In genomic region chr6:82247634-82248232, GRCh38 we compare ENCODE assay signal across 8 cellular contexts. TPM values are rescaled to one million over a fixed set of nuclear protein-coding genes. Genes with fewer than 3 reads are reported as not detected.
A peak's percentile ranks its signal among the peaks of the same experiment; 100 is the strongest.
DNase-seq lines count a peak whose midpoint lies in the region; ATAC-seq and TF ChIP-seq lines count a peak whose summit lies in the region.

A gene with protein sequence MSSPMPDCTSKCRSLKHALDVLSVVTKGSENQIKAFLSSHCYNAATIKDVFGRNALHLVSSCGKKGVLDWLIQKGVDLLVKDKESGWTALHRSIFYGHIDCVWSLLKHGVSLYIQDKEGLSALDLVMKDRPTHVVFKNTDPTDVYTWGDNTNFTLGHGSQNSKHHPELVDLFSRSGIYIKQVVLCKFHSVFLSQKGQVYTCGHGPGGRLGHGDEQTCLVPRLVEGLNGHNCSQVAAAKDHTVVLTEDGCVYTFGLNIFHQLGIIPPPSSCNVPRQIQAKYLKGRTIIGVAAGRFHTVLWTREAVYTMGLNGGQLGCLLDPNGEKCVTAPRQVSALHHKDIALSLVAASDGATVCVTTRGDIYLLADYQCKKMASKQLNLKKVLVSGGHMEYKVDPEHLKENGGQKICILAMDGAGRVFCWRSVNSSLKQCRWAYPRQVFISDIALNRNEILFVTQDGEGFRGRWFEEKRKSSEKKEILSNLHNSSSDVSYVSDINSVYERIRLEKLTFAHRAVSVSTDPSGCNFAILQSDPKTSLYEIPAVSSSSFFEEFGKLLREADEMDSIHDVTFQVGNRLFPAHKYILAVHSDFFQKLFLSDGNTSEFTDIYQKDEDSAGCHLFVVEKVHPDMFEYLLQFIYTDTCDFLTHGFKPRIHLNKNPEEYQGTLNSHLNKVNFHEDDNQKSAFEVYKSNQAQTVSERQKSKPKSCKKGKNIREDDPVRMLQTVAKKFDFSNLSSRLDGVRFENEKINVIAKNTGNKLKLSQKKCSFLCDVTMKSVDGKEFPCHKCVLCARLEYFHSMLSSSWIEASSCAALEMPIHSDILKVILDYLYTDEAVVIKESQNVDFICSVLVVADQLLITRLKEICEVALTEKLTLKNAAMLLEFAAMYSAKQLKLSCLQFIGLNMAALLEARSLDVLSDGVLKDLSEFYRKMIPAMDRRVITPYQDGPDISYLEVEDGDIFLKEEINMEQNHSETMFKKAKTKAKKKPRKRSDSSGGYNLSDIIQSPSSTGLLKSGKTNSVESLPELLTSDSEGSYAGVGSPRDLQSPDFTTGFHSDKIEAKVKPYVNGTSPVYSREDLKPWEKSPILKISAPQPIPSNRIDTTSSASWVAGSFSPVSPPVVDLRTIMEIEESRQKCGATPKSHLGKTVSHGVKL (N-terminal part only) (minus strand): TSS chr6:82247744. CDS start chr6:82240486, 7,258 bp downstream.

- H3K4me3 Mint-ChIP-seq in glutamatergic neuron (ENCODE audit: unreplicated experiment) = peak within 1 kb of the TSS; percentile 96

- no peaks in the 10 kb centered on the region for H3K9me3 ChIP-seq in ovary
- H3K9me3 ChIP-seq in thyroid gland = no peaks in the 10 kb centered on the region

- peak within 1 kb of the TSS; percentile 92 for H3K4me3 ChIP-seq in GM08714 (ENCODE audit: low read length)
- peak within 1 kb of the TSS; percentile 91 for H3K4me3 ChIP-seq in ovary
- peak within 1 kb of the TSS; percentile 68 to 78 (median 75) for H3K4me3 ChIP-seq in thyroid gland (replicated peaks in 1 of 3)

- no peaks in the 10 kb centered on the region for H3K9me3 Mint-ChIP-seq in activated naive CD4-positive, alpha-beta T cell treated with anti-CD3 and anti-CD28 coated beads, Interleukin-2, amount 50 U/mL, for 72 hours
- peaks cover 2% of the 10 kb centered on the region for H3K9me3 Mint-ChIP-seq in glutamatergic neuron (ENCODE audit: unreplicated experiment)

- H3K27me3 ChIP-seq in ovary (no peaks in the 10 kb centered on the region), thyroid gland (no peaks in the 10 kb centered on the region)

- H3K36me3 ChIP-seq in ovary (no peaks in the 10 kb centered on the region), thyroid gland (no peaks in the 10 kb centered on the region)

- TF ChIP-seq EP300 in ovary (IDR thresholded peaks at IDR 0.05) = no peak

- peaks cover 16% of the 10 kb centered on the region for H3K4me1 Mint-ChIP-seq in glutamatergic neuron (ENCODE audit: low read depth, unreplicated experiment)

- peak within 1 kb of the TSS; percentile 95 to 97 for H3K27ac Mint-ChIP-seq in activated naive CD4-positive, alpha-beta T cell treated with anti-CD3 and anti-CD28 coated beads, Interleukin-2, amount 50 U/mL, for 72 hours
- peak within 1 kb of the TSS; percentile 93 for H3K27ac Mint-ChIP-seq in glutamatergic neuron (ENCODE audit: unreplicated experiment)

- H3K27me3 Mint-ChIP-seq in glutamatergic neuron (ENCODE audit: unreplicated experiment) = peaks cover 4% of the 10 kb centered on the region

- DNase-seq in NCI-H1092 treated with DMSO at 0.1 percent for 48 hours (lab: John Stamatoyannopoulos, UW) = peak; percentile 89
- peak; percentile 59 for DNase-seq in SKM-1 (lab: John Stamatoyannopoulos, UW; ENCODE audit: unreplicated experiment)
- DNase-seq in activated naive CD4-positive, alpha-beta T cell treated with anti-CD3 and anti-CD28 coated beads, Interleukin-2, amount 50 U/mL, for 72 hours (ENCODE audit: low spot score in 2 of 2) = peak; percentile 87 to 96
- peak; percentile 92 for DNase-seq in glutamatergic neuron
- peak; percentile 93 to 98 (median 95) for DNase-seq in ovary
- DNase-seq in thyroid gland = peak; percentile 94

- H3K27ac ChIP-seq in ovary (peak within 1 kb of the TSS; percentile 72 to 93), thyroid gland (peak within 1 kb of the TSS; percentile 89 to 97 (median 90))

- TF ChIP-seq CTCF in glutamatergic neuron (IDR thresholded peaks at IDR 0.05; ENCODE audit: partially characterized antibody, unreplicated experiment) (no peak), ovary (IDR thresholded peaks at IDR 0.05) (peak in 1 of 3 donors; percentile 13), thyroid gland (IDR thresholded peaks at IDR 0.05) (no peak)

- 1% methylated on average over 34 of the region's 34 CpGs for WGBS in ovary, 3 donors
- WGBS in thyroid gland, 2 donors = 1 to 3% methylated on average over 25 to 28 of the region's 34 CpGs

- H3K36me3 Mint-ChIP-seq in activated naive CD4-positive, alpha-beta T cell treated with anti-CD3 and anti-CD28 coated beads, Interleukin-2, amount 50 U/mL, for 72 hours = peaks cover 11 to 25% of the 10 kb centered on the region in 2 donors
- no peaks in the 10 kb centered on the region for H3K36me3 Mint-ChIP-seq in glutamatergic neuron (ENCODE audit: unreplicated experiment)

- ATAC-seq in HG02610 (IDR thresholded peaks at IDR 0.05; ENCODE audit: unreplicated experiment) = peak; percentile 91
- ATAC-seq in activated naive CD4-positive, alpha-beta T cell treated with anti-CD3 and anti-CD28 coated beads, Interleukin-2, amount 50 U/mL, for 72 hours = peak; percentile 89 to 95

- intact Hi-C loops in ovary (cut with DNase I) = loop anchor here in 2 of 4 donors (10.0 kb wide), 2 partner anchors 817 to 1267 kb away; partner anchors contain the start of genes DOP1A (in 1 of the 2), PRSS35 (in 1 of the 2) and UBE3D (in 1 of the 2)
- intact Hi-C loops in thyroid gland (cut with DNase I) = no loop called here

- TF ChIP-seq POLR2A in ovary (IDR thresholded peaks at IDR 0.05) (peak; percentile 67), thyroid gland (IDR thresholded peaks at IDR 0.05) (peak in 1 of 2 donors; percentile 76)

- H3K4me1 ChIP-seq in ovary (ENCODE audit: insufficient read depth) = peaks cover 2% of the 10 kb centered on the region
- peaks cover 10 to 17% of the 10 kb centered on the region in 2 donors for H3K4me1 ChIP-seq in thyroid gland

RNA-seq across cellular contexts. Expression of the gene that starts here (rescaled TPM):
- total RNA-seq in activated naive CD4-positive, alpha-beta T cell treated with anti-CD3 and anti-CD28 coated beads, Interleukin-2, amount 50 U/mL, for 72 hours = 10 to 100 TPM; 20.8 to 25.6 TPM
- total RNA-seq in glutamatergic neuron (ENCODE audit: unreplicated experiment) (36.1 TPM), ovary (10 to 100 TPM; 22.1 to 37.4 (median 31.7) TPM), thyroid gland (10 to 100 TPM; 28.4 to 46.1 (median 38.3) TPM)
- 10 to 100 TPM; 13.3 to 16.7 TPM for polyA plus RNA-seq in ovary

Comparison
In these comparisons a context has a peak if more than half of its experiments do, and no peak if none do; other contexts are left out.
1. Peak in every context shown above with its lines: DNase-seq, ATAC-seq, H3K4me3 ChIP-seq and H3K27ac ChIP-seq.